In genomic region chr1:66929999-66930822, GRCh38 we compare ENCODE assay signal across 8 cellular contexts. TPM values are rescaled to one million over a fixed set of nuclear protein-coding genes. Genes with fewer than 3 reads are reported as not detected.
A peak's percentile ranks its signal among the peaks of the same experiment; 100 is the strongest.
DNase-seq lines count a peak whose midpoint lies in the region; ATAC-seq and TF ChIP-seq lines count a peak whose summit lies in the region.

No MANE protein-coding gene starts in this region.

- no peaks in the 10 kb centered on the region for H3K9me3 Mint-ChIP-seq in activated B cell treated with CpG ODN at 0.5 μM for 24 hours

- H3K4me3 ChIP-seq in AG09309 (ENCODE audit: control insufficient read depth, low read depth, low read length) (peak overlapping the region; percentile 87), cardiac fibroblast (replicated peaks in 1 of 2; ENCODE audit: low read depth in 2 of 2, low read length in 2 of 2) (peak overlapping the region; percentile 77)

- H3K27me3 Mint-ChIP-seq in activated B cell treated with CpG ODN at 0.5 μM for 24 hours, result no peaks in the 10 kb centered on the region

- H3K36me3 Mint-ChIP-seq in activated B cell treated with CpG ODN at 0.5 μM for 24 hours (ENCODE audit: low read depth), result peaks cover 4% of the 10 kb centered on the region

- peak; percentile 10 for TF ChIP-seq CTCF in AG09309 (IDR thresholded peaks at IDR 0.05; ENCODE audit: control insufficient read depth, insufficient read depth, low read depth, low read length, missing control alignments)
- TF ChIP-seq CTCF in activated B cell treated with CpG ODN at 0.5 μM for 24 hours (IDR thresholded peaks at IDR 0.05), result no peak
- TF ChIP-seq CTCF in cardiac fibroblast (IDR thresholded peaks at IDR 0.05; ENCODE audit: low read depth, low read length), result no peak

- DNase-seq in AG09309 (ENCODE audit: low read depth) (peak; percentile 55), NCI-H2227 (lab: John Stamatoyannopoulos, UW; ENCODE audit: unreplicated experiment) (peak; percentile 98), activated B cell treated with CpG ODN at 0.5 μM for 24 hours (peak; percentile 98), cardiac fibroblast (ENCODE audit: low read depth in 2 of 2) (peak; percentile 94 to 95), inferior parietal cortex (ENCODE audit: extremely low spot score) (peak; percentile 92), smooth muscle cell of the brain vasculature (ENCODE audit: low read depth, low spot score) (peak; percentile 82)

- POLR2A ChIA-PET in activated B cell treated with CpG ODN at 0.5 μM for 24 hours (lab: Charles Lee), result interaction anchor here (0.7 to 1.1 kb wide), 5 partner anchors 23 to 755 kb away, joined by 3 to 6 read pairs (median 4); partner anchors contain the start of genes GADD45A and SERBP1

- peaks cover 57% of the 10 kb centered on the region for H3K4me1 Mint-ChIP-seq in activated B cell treated with CpG ODN at 0.5 μM for 24 hours

- intact Hi-C loops in activated B cell treated with CpG ODN at 0.5 μM for 24 hours (cut with micrococcal nuclease), result loop anchor here (1.0 to 10.0 kb wide), 10 partner anchors 15 to 1863 kb away; partner anchors contain the start of genes GADD45A, SERBP1 and SLC35D1

- CTCF ChIA-PET in activated B cell treated with CpG ODN at 0.5 μM for 24 hours (lab: Charles Lee), result interaction anchor here (1.4 kb wide), 1 partner anchor 219 kb away, joined by 3 read pairs; no protein-coding TSS in a partner anchor

- peak overlapping the region; percentile 94 for H3K4me3 Mint-ChIP-seq in activated B cell treated with CpG ODN at 0.5 μM for 24 hours

- ATAC-seq in GM18909 (IDR thresholded peaks at IDR 0.05; ENCODE audit: poor library complexity, unreplicated experiment) (peak; percentile 69), HG03139 (IDR thresholded peaks at IDR 0.05; ENCODE audit: unreplicated experiment) (peak; percentile 70), activated B cell treated with CpG ODN at 0.5 μM for 24 hours (ENCODE audit: low read depth) (peak; percentile 78)

- H3K27ac Mint-ChIP-seq in activated B cell treated with CpG ODN at 0.5 μM for 24 hours, result peak overlapping the region; percentile 93

RNA-seq across cellular contexts. Expression of gene MIER1, which starts 5.4 kb away (rescaled TPM):
- total RNA-seq in activated B cell treated with CpG ODN at 0.5 μM for 24 hours, result 39.1 and 39.2 TPM in 2 replicates

RNA-seq across cellular contexts. Expression of gene DNAI4, which starts 5.6 kb away (rescaled TPM):
- 0.75 and 3.4 TPM in 2 replicates for total RNA-seq in activated B cell treated with CpG ODN at 0.5 μM for 24 hours

Comparison
In these comparisons a context has a peak if more than half of its experiments do, and no peak if none do; other contexts are left out.
1. Peak in every context shown above with its lines: DNase-seq, ATAC-seq and H3K4me3 ChIP-seq.